ENCODE assay signal across 15 cellular contexts in genomic region chr2:179248024-179248348, GRCh38. TPM values are rescaled to one million over a fixed set of nuclear protein-coding genes. Genes with fewer than 3 reads are reported as not detected.
DNase-seq lines count a peak whose midpoint lies in the region; ATAC-seq lines count a peak whose summit lies in the region.
"Had no signal": no experiment of that assay in that cellular context is flagged by ENCODE, and none has a peak within 500 bp of the region (broad histone marks: within the 10 kb centered on the region; RNA-seq: fewer than 3 reads in every experiment).

No MANE protein-coding gene starts in this region.

- no peaks in the 10 kb centered on the region for H3K36me3 ChIP-seq in stomach smooth muscle (ENCODE audit: control insufficient read depth in 2 of 2, insufficient read depth in 2 of 2, low read length in 2 of 2)
- H3K36me3 ChIP-seq: MG63, neutrophil had no signal

- peak overlapping the region; percentile 11 for H3K27ac ChIP-seq in stomach smooth muscle (ENCODE audit: low read length)
- H3K27ac ChIP-seq: neutrophil had no signal

- H3K4me1 Mint-ChIP-seq in activated naive CD4-positive, alpha-beta T cell treated with anti-CD3 and anti-CD28 coated beads, Interleukin-2, amount 10 ng/mL, durations not matched to agents 7 days and 5 days, result peaks cover 44% of the 10 kb centered on the region
- H3K4me1 Mint-ChIP-seq in activated CD8-positive, alpha-beta T cell treated with anti-CD3 and anti-CD28 coated beads, Interleukin-2, amount 10 ng/mL, durations not matched to agents 7 days and 5 days (ENCODE audit: low read depth), result peaks cover 40% of the 10 kb centered on the region

- CTCF ChIA-PET in activated naive CD4-positive, alpha-beta T cell treated with anti-CD3 and anti-CD28 coated beads, Interleukin-2, amount 10 ng/mL, durations not matched to agents 7 days and 5 days (lab: Charles Lee), result no interaction called here
- CTCF ChIA-PET in activated CD8-positive, alpha-beta T cell treated with anti-CD3 and anti-CD28 coated beads, Interleukin-2, amount 10 ng/mL, durations not matched to agents 7 days and 5 days (lab: Charles Lee), result interaction anchor here (1.0 to 1.2 kb wide), 2 partner anchors 29 to 275 kb away, joined by 3 read pairs; no protein-coding TSS in a partner anchor

- peaks cover 11% of the 10 kb centered on the region for H3K4me1 ChIP-seq in stomach smooth muscle (ENCODE audit: control insufficient read depth, insufficient read depth, low read length)

- H3K9ac ChIP-seq in stomach smooth muscle (ENCODE audit: low read length in 2 of 2), result no peak overlapping the region

- H3K4me3 Mint-ChIP-seq in activated naive CD4-positive, alpha-beta T cell treated with anti-CD3 and anti-CD28 coated beads, Interleukin-2, amount 10 ng/mL, durations not matched to agents 7 days and 5 days, result no peak overlapping the region
- H3K4me3 Mint-ChIP-seq in activated CD8-positive, alpha-beta T cell treated with anti-CD3 and anti-CD28 coated beads, Interleukin-2, amount 10 ng/mL, durations not matched to agents 7 days and 5 days, result no peak overlapping the region
- H3K4me3 Mint-ChIP-seq: activated CD8-positive, alpha-beta memory T cell treated with anti-CD3 and anti-CD28 coated beads, Interleukin-2, amount 10 ng/mL, durations not matched to agents 7 days and 5 days had no signal

- peaks cover 13% of the 10 kb centered on the region for H3K36me3 Mint-ChIP-seq in activated naive CD4-positive, alpha-beta T cell treated with anti-CD3 and anti-CD28 coated beads, Interleukin-2, amount 10 ng/mL, durations not matched to agents 7 days and 5 days
- peaks cover 0 to 21% of the 10 kb centered on the region in 2 donors for H3K36me3 Mint-ChIP-seq in activated naive CD4-positive, alpha-beta T cell treated with anti-CD3 and anti-CD28 coated beads, Interleukin-2, amount 50 U/mL, for 72 hours
- peaks cover 7% of the 10 kb centered on the region for H3K36me3 Mint-ChIP-seq in activated CD8-positive, alpha-beta T cell treated with anti-CD3 and anti-CD28 coated beads, Interleukin-2, amount 10 ng/mL, durations not matched to agents 7 days and 5 days (ENCODE audit: low read depth)
- H3K36me3 Mint-ChIP-seq: activated CD8-positive, alpha-beta memory T cell treated with anti-CD3 and anti-CD28 coated beads, Interleukin-2, amount 10 ng/mL, durations not matched to agents 7 days and 5 days had no signal

- no peak for DNase-seq in activated naive CD4-positive, alpha-beta T cell treated with anti-CD3 and anti-CD28 coated beads, Interleukin-2, amount 10 ng/mL, durations not matched to agents 7 days and 5 days
- DNase-seq in activated naive CD4-positive, alpha-beta T cell treated with anti-CD3 and anti-CD28 coated beads, Interleukin-2, amount 50 U/mL, for 72 hours (ENCODE audit: low spot score in 2 of 2), result no peak
- DNase-seq in OCI-M1 (lab: John Stamatoyannopoulos, UW) (peak; percentile 59), DMS 273 (lab: John Stamatoyannopoulos, UW; ENCODE audit: unreplicated experiment) (no peak), NCI-H187 (lab: John Stamatoyannopoulos, UW) (no peak)
- DNase-seq in activated CD8-positive, alpha-beta T cell treated with anti-CD3 and anti-CD28 coated beads, Interleukin-2, amount 10 ng/mL, durations not matched to agents 7 days and 5 days, result no peak
- DNase-seq: activated CD8-positive, alpha-beta memory T cell treated with anti-CD3 and anti-CD28 coated beads, Interleukin-2, amount 10 ng/mL, durations not matched to agents 7 days and 5 days; activated naive CD4-positive, alpha-beta T cell treated with anti-CD3 and anti-CD28 coated beads, Interleukin-2, amount 50 U/mL, for 16 hours; central memory CD4-positive, alpha-beta T cell; MG63; NCI-H2171 had no signal

- ATAC-seq in activated naive CD4-positive, alpha-beta T cell treated with anti-CD3 and anti-CD28 coated beads, Interleukin-2, amount 50 U/mL, for 72 hours, result no peak
- peak; percentile 27 for ATAC-seq in HG02610 (IDR thresholded peaks at IDR 0.05; ENCODE audit: unreplicated experiment)
- ATAC-seq in activated CD8-positive, alpha-beta T cell treated with anti-CD3 and anti-CD28 coated beads, Interleukin-2, amount 10 ng/mL, durations not matched to agents 7 days and 5 days, result no peak
- ATAC-seq: activated CD8-positive, alpha-beta memory T cell treated with anti-CD3 and anti-CD28 coated beads, Interleukin-2, amount 10 ng/mL, durations not matched to agents 7 days and 5 days; SK-N-SH treated with all-trans-retinoic acid at 6 μM for 48 hours had no signal

- no peaks in the 10 kb centered on the region for H3K9me3 ChIP-seq in stomach smooth muscle (ENCODE audit: control insufficient read depth in 2 of 2, low read length in 2 of 2)
- H3K9me3 ChIP-seq: neutrophil had no signal

- POLR2A ChIA-PET in activated CD8-positive, alpha-beta T cell treated with anti-CD3 and anti-CD28 coated beads, Interleukin-2, amount 10 ng/mL, durations not matched to agents 7 days and 5 days (lab: Charles Lee), result no interaction called here

- H3K27me3 Mint-ChIP-seq in activated naive CD4-positive, alpha-beta T cell treated with anti-CD3 and anti-CD28 coated beads, Interleukin-2, amount 10 ng/mL, durations not matched to agents 7 days and 5 days, result peaks cover 6% of the 10 kb centered on the region
- no peaks in the 10 kb centered on the region for H3K27me3 Mint-ChIP-seq in activated CD8-positive, alpha-beta T cell treated with anti-CD3 and anti-CD28 coated beads, Interleukin-2, amount 10 ng/mL, durations not matched to agents 7 days and 5 days (ENCODE audit: low read depth)
- H3K27me3 Mint-ChIP-seq: activated CD8-positive, alpha-beta memory T cell treated with anti-CD3 and anti-CD28 coated beads, Interleukin-2, amount 10 ng/mL, durations not matched to agents 7 days and 5 days had no signal

- H3K4me3 ChIP-seq in stomach smooth muscle (ENCODE audit: low read length in 2 of 2), result no peak overlapping the region
- H3K4me3 ChIP-seq: MG63 had no signal

- peak overlapping the region; percentile 45 for H3K27ac Mint-ChIP-seq in activated naive CD4-positive, alpha-beta T cell treated with anti-CD3 and anti-CD28 coated beads, Interleukin-2, amount 10 ng/mL, durations not matched to agents 7 days and 5 days
- H3K27ac Mint-ChIP-seq in activated naive CD4-positive, alpha-beta T cell treated with anti-CD3 and anti-CD28 coated beads, Interleukin-2, amount 50 U/mL, for 72 hours, result no peak overlapping the region
- H3K27ac Mint-ChIP-seq in activated CD8-positive, alpha-beta T cell treated with anti-CD3 and anti-CD28 coated beads, Interleukin-2, amount 10 ng/mL, durations not matched to agents 7 days and 5 days, result no peak overlapping the region
- H3K27ac Mint-ChIP-seq: activated CD8-positive, alpha-beta memory T cell treated with anti-CD3 and anti-CD28 coated beads, Interleukin-2, amount 10 ng/mL, durations not matched to agents 7 days and 5 days had no signal

- peaks cover 8% of the 10 kb centered on the region for H3K9me3 Mint-ChIP-seq in activated naive CD4-positive, alpha-beta T cell treated with anti-CD3 and anti-CD28 coated beads, Interleukin-2, amount 10 ng/mL, durations not matched to agents 7 days and 5 days
- H3K9me3 Mint-ChIP-seq in activated naive CD4-positive, alpha-beta T cell treated with anti-CD3 and anti-CD28 coated beads, Interleukin-2, amount 50 U/mL, for 72 hours, result peaks cover 4 to 8% of the 10 kb centered on the region in 2 donors
- peaks cover 11% of the 10 kb centered on the region for H3K9me3 Mint-ChIP-seq in activated CD8-positive, alpha-beta T cell treated with anti-CD3 and anti-CD28 coated beads, Interleukin-2, amount 10 ng/mL, durations not matched to agents 7 days and 5 days (ENCODE audit: insufficient read depth)

- no peaks in the 10 kb centered on the region for H3K27me3 ChIP-seq in stomach smooth muscle (ENCODE audit: control insufficient read depth in 1 of 2, insufficient read depth in 2 of 2, low read length in 2 of 2)
- H3K27me3 ChIP-seq: MG63, neutrophil had no signal

RNA-seq across cellular contexts. Expression of gene SESTD1, which starts 16.6 kb away (rescaled TPM):
- 10 to 100 TPM; 15.4 to 16.0 TPM for total RNA-seq in activated naive CD4-positive, alpha-beta T cell treated with anti-CD3 and anti-CD28 coated beads, Interleukin-2, amount 50 U/mL, for 72 hours
- 10 to 100 TPM; 15.4 to 15.7 TPM for total RNA-seq in activated CD8-positive, alpha-beta T cell treated with anti-CD3 and anti-CD28 coated beads, Interleukin-2, amount 10 ng/mL, durations not matched to agents 7 days and 5 days
